ENCODE assay signal across 13 cellular contexts in the genomic region with DNA sequence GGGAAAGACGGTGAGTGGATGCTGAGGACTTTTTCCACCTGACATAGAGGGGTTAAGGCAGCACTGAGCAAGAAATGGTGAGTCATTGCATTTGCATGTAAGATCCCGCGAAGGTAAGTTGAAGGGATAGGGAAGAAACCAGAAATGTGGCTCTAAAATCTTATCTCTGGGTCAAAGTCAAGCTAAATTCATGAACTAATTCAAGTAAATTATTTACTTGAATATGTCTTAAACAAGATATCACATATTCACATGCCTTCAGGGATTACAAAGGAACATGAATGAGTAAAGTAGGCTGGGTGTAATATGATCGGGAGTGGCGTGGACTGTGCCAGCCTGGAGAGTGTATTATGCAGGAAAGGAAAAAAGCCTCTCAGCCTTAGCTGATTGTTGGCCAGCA.
A peak's percentile ranks its signal among the peaks of the same experiment; 100 is the strongest.
DNase-seq lines count a peak whose midpoint lies in the region; ATAC-seq, FAIRE-seq and TF ChIP-seq lines count a peak whose summit lies in the region.
"Had no signal": no experiment of that assay in that cellular context is flagged by ENCODE, and none has a peak within 500 bp of the region (broad histone marks: within the 10 kb centered on the region; RNA-seq: fewer than 3 reads in every experiment).

No MANE protein-coding gene starts in this region.

- H3K4me1 ChIP-seq in breast epithelium (peaks cover 2 to 3% of the 10 kb centered on the region in 2 donors), ascending aorta (peaks cover 0 to 16% of the 10 kb centered on the region in 2 donors)

- H3K27me3 Mint-ChIP-seq in MCF 10A (ENCODE audit: insufficient read depth, unreplicated experiment) (no peaks in the 10 kb centered on the region), glutamatergic neuron (ENCODE audit: unreplicated experiment) (no peaks in the 10 kb centered on the region)

- BruUV-seq in MCF 10A (replicated peaks; lab: Mats Ljungman, UMichigan): no TSS peak

- POLR2A ChIA-PET in MCF 10A (lab: Yijun Ruan, JAX): interaction anchor here (0.9 to 3.1 kb wide), 13 partner anchors 9 to 168 kb away, joined by 3 to 20 read pairs (median 4); a partner anchor contains a TSS

- ATAC-seq in left lobe of liver: peak; percentile 27

- no peak for TF ChIP-seq CTCF in MCF 10A (IDR thresholded peaks at IDR 0.05; ENCODE audit: unreplicated experiment)
- TF ChIP-seq CTCF in breast epithelium (IDR thresholded peaks at IDR 0.05): no peak
- TF ChIP-seq CTCF in bronchial epithelial cell (IDR thresholded peaks at IDR 0.05; ENCODE audit: insufficient read depth, low read length, severe bottlenecking): no peak
- no peak for TF ChIP-seq CTCF in D721Med (IDR thresholded peaks at IDR 0.05; ENCODE audit: insufficient read depth, missing control alignments)
- no peak for TF ChIP-seq CTCF in glutamatergic neuron (IDR thresholded peaks at IDR 0.05; ENCODE audit: partially characterized antibody, unreplicated experiment)
- no peak for TF ChIP-seq CTCF in ascending aorta (IDR thresholded peaks at IDR 0.05)

- DNase-seq in MCF 10A (ENCODE audit: unreplicated experiment) (peak; percentile 52), breast epithelium (ENCODE audit: low spot score in 2 of 2) (no peak), bronchial epithelial cell (ENCODE audit: low read depth) (peak; percentile 68), left lobe of liver (ENCODE audit: low spot score) (no peak), urothelium cell line (ENCODE audit: low spot score) (peak; percentile 80), D721Med (ENCODE audit: insufficient read length, low spot score) (no peak), glutamatergic neuron (no peak), ascending aorta (ENCODE audit: low spot score in 2 of 2) (no peak)
- DNase-seq: activated T-cell treated with anti-CD3 and anti-CD28 coated beads for 4 hours; effector CD8-positive, alpha-beta T cell; lower lobe of right lung; ovary; stimulated activated CD8-positive, alpha-beta memory T cell treated with anti-CD3 and anti-CD28 coated beads, Interleukin-4, amount 100 ng/mL, for 48 hours had no signal

- H3K36me3 ChIP-seq in breast epithelium (no peaks in the 10 kb centered on the region), bronchial epithelial cell (ENCODE audit: control insufficient read depth, insufficient read depth, low read length) (no peaks in the 10 kb centered on the region), ascending aorta (no peaks in the 10 kb centered on the region)
- H3K36me3 ChIP-seq: lower lobe of right lung, ovary had no signal

- intact Hi-C loops in MCF 10A (cut with micrococcal nuclease): no loop called here
- intact Hi-C loops in breast epithelium (cut with DNase I; ENCODE audit: low total_unique reads): no loop called here
- intact Hi-C loops in ascending aorta (cut with DNase I): no loop called here

- H3K36me3 Mint-ChIP-seq in MCF 10A (ENCODE audit: insufficient read depth, unreplicated experiment): no peaks in the 10 kb centered on the region
- H3K36me3 Mint-ChIP-seq in glutamatergic neuron (ENCODE audit: unreplicated experiment): no peaks in the 10 kb centered on the region

- peak overlapping the region; percentile 55 for H3K4me3 Mint-ChIP-seq in MCF 10A (ENCODE audit: unreplicated experiment)
- H3K4me3 Mint-ChIP-seq in glutamatergic neuron (ENCODE audit: unreplicated experiment): no peak overlapping the region

- H3K27me3 ChIP-seq in breast epithelium (no peaks in the 10 kb centered on the region), bronchial epithelial cell (ENCODE audit: control insufficient read depth, insufficient read depth, low read length) (no peaks in the 10 kb centered on the region), ascending aorta (no peaks in the 10 kb centered on the region)
- H3K27me3 ChIP-seq: ovary had no signal

- CTCF ChIA-PET in MCF 10A (lab: Yijun Ruan, JAX): interaction anchor here (0.7 to 1.5 kb wide), 8 partner anchors 8 to 163 kb away, joined by 3 to 5 read pairs (median 3); a partner anchor contains a TSS

- H3K4me3 ChIP-seq in breast epithelium (no peak overlapping the region), bronchial epithelial cell (ENCODE audit: low read depth, low read length) (peak overlapping the region; percentile 11), ascending aorta (no peak overlapping the region)
- H3K4me3 ChIP-seq: lower lobe of right lung, ovary had no signal

- H3K9me3 ChIP-seq in breast epithelium (no peaks in the 10 kb centered on the region), ascending aorta (no peaks in the 10 kb centered on the region)
- H3K9me3 ChIP-seq: lower lobe of right lung, ovary had no signal

- no peaks in the 10 kb centered on the region for H3K9me3 Mint-ChIP-seq in MCF 10A (ENCODE audit: unreplicated experiment)
- no peaks in the 10 kb centered on the region for H3K9me3 Mint-ChIP-seq in glutamatergic neuron (ENCODE audit: unreplicated experiment)

- H3K27ac ChIP-seq in breast epithelium (no peak overlapping the region), ascending aorta (no peak overlapping the region)
- H3K27ac ChIP-seq: lower lobe of right lung had no signal

- H3K27ac Mint-ChIP-seq in MCF 10A (ENCODE audit: low read depth, unreplicated experiment) (peak overlapping the region; percentile 40), glutamatergic neuron (ENCODE audit: unreplicated experiment) (no peak overlapping the region)

- H3K4me1 Mint-ChIP-seq in MCF 10A (ENCODE audit: insufficient read depth, unreplicated experiment): peaks cover 33% of the 10 kb centered on the region
- H3K4me1 Mint-ChIP-seq in glutamatergic neuron (ENCODE audit: low read depth, unreplicated experiment): no peaks in the 10 kb centered on the region

- FAIRE-seq in bronchial epithelial cell (lab: Jason Lieb, UNC): no peak
- FAIRE-seq in urothelium cell line (lab: Jason Lieb, UNC): peak; percentile 93
- no peak for FAIRE-seq in D721Med (lab: Jason Lieb, UNC)

- TF ChIP-seq POLR2A in breast epithelium (IDR thresholded peaks at IDR 0.05): no peak

Comparison
In these comparisons a context has a peak if more than half of its experiments do, and no peak if none do; other contexts are left out.
1. DNase-seq: peak in MCF 10A (single experiment), bronchial epithelial cell (single experiment) and urothelium cell line (single experiment); none in breast epithelium (0 of 2), left lobe of liver (single experiment), D721Med (single experiment), glutamatergic neuron (single experiment) and ascending aorta (0 of 2).